Comparison of ENCODE assay signal across 14 cellular contexts in genomic region chr21:45846373-45847160, GRCh38.
DNase-seq lines count a peak whose midpoint lies in the region; ATAC-seq and TF ChIP-seq lines count a peak whose summit lies in the region.
"Had no signal": no experiment of that assay in that cellular context is flagged by ENCODE, and none has a peak within 500 bp of the region (broad histone marks: within the 10 kb centered on the region; RNA-seq: fewer than 3 reads in every experiment).

No MANE protein-coding gene starts in this region.

- no peaks in the 10 kb centered on the region for H3K27me3 Mint-ChIP-seq in neural crest cell (ENCODE audit: low read depth)

- peaks cover 33% of the 10 kb centered on the region for H3K4me1 ChIP-seq in adipocyte (ENCODE audit: control insufficient read depth, insufficient read depth, low read length)

- DNase-seq in Ammon's horn (ENCODE audit: low spot score) = peak; percentile 77
- no peak for DNase-seq in adipocyte (ENCODE audit: low read depth)
- peak; percentile 69 for DNase-seq in Right ventricle myocardium inferior (ENCODE audit: missing footprints)
- DNase-seq in neural crest cell (ENCODE audit: low read depth, low spot score) = no peak
- DNase-seq in GOT3 (lab: John Stamatoyannopoulos, UW) = no peak
- no peak for DNase-seq in activated naive CD4-positive, alpha-beta T cell (lab: John Stamatoyannopoulos, UW)
- DNase-seq in NCI-H146 (lab: John Stamatoyannopoulos, UW) = no peak
- DNase-seq: activated naive CD4-positive, alpha-beta T cell treated with anti-CD3 and anti-CD28 coated beads, Interleukin-2, amount 10 ng/mL, durations not matched to agents 7 days and 5 days; HCEC 1CT; left colon; NCI-H226; PC-3; T-helper 9 cell had no signal

- H3K36me3 Mint-ChIP-seq in neural crest cell (ENCODE audit: low read depth) = no peaks in the 10 kb centered on the region
- H3K36me3 Mint-ChIP-seq: activated naive CD4-positive, alpha-beta T cell treated with anti-CD3 and anti-CD28 coated beads, Interleukin-2, amount 10 ng/mL, durations not matched to agents 7 days and 5 days had no signal

- peak overlapping the region; percentile 59 for H3K4me3 ChIP-seq in adipocyte (ENCODE audit: low read length)

- no peaks in the 10 kb centered on the region for H3K27me3 ChIP-seq in adipocyte (replicated peaks; ENCODE audit: control insufficient read depth, insufficient read depth, low read length)

- peaks cover under 1% of the 10 kb centered on the region for H3K9me3 Mint-ChIP-seq in neural crest cell
- H3K9me3 Mint-ChIP-seq: activated naive CD4-positive, alpha-beta T cell treated with anti-CD3 and anti-CD28 coated beads, Interleukin-2, amount 10 ng/mL, durations not matched to agents 7 days and 5 days had no signal

- H3K9me3 ChIP-seq in adipocyte (ENCODE audit: control insufficient read depth, low read length) = peaks cover 3% of the 10 kb centered on the region

- peaks cover 30% of the 10 kb centered on the region for H3K4me1 Mint-ChIP-seq in neural crest cell

- peak overlapping the region; percentile 58 for H3K9ac ChIP-seq in adipocyte (ENCODE audit: low read length)

- intact Hi-C loops in Right ventricle myocardium inferior (cut with DNase I) = no loop called here

- TF ChIP-seq CTCF in neural crest cell (conservative IDR thresholded peaks at IDR 0.05) = no peak

- ATAC-seq in Right ventricle myocardium inferior (peak; percentile 84), HG03097 (IDR thresholded peaks at IDR 0.05; ENCODE audit: low FRiP score, unreplicated experiment) (no peak)
- ATAC-seq: left colon, PC-3 had no signal

- no peaks in the 10 kb centered on the region for H3K36me3 ChIP-seq in adipocyte (ENCODE audit: control insufficient read depth, insufficient read depth, low read length, severe bottlenecking)

- H3K4me3 Mint-ChIP-seq in neural crest cell = no peak overlapping the region
- H3K4me3 Mint-ChIP-seq: activated naive CD4-positive, alpha-beta T cell treated with anti-CD3 and anti-CD28 coated beads, Interleukin-2, amount 10 ng/mL, durations not matched to agents 7 days and 5 days had no signal

- peak overlapping the region; percentile 47 for H3K27ac Mint-ChIP-seq in neural crest cell (ENCODE audit: unreplicated experiment)

Comparison
In these comparisons a context has a peak if more than half of its experiments do, and no peak if none do; other contexts are left out.
1. DNase-seq: peak in Ammon's horn (single experiment) and Right ventricle myocardium inferior (single experiment); none in adipocyte (single experiment), neural crest cell (single experiment), GOT3 (single experiment), activated naive CD4-positive, alpha-beta T cell (0 of 4) and NCI-H146 (single experiment).